Comparison of ENCODE assay signal across 15 cellular contexts in genomic region chr2:47221039-47221438, GRCh38. TPM values are rescaled to one million over a fixed set of nuclear protein-coding genes. Genes with fewer than 3 reads are reported as not detected.
A peak's percentile ranks its signal among the peaks of the same experiment; 100 is the strongest.
DNase-seq lines count a peak whose midpoint lies in the region; ATAC-seq and TF ChIP-seq lines count a peak whose summit lies in the region.
"Had no signal": no experiment of that assay in that cellular context is flagged by ENCODE, and none has a peak within 500 bp of the region (broad histone marks: within the 10 kb centered on the region; RNA-seq: fewer than 3 reads in every experiment).

No MANE protein-coding gene starts in this region.

- H3K9me3 Mint-ChIP-seq in endodermal cell: no peaks in the 10 kb centered on the region
- H3K9me3 Mint-ChIP-seq: CD14-positive monocyte had no signal

- DNase-seq in ELR (ENCODE audit: low read depth) (peak; percentile 96), NCI-H226 (peak; percentile 55), endodermal cell (no peak), psoas muscle (no peak), NCI-H446 treated with DMSO at 0.1 percent for 48 hours (lab: John Stamatoyannopoulos, UW) (no peak), HPDE6-E6E7 (ENCODE audit: extremely low spot score) (no peak)
- DNase-seq: activated CD4-positive, CD25-positive, alpha-beta regulatory T cell treated with anti-CD3 and anti-CD28 coated beads, Interleukin-2, amount 50 U/mL, for 72 hours; activated naive CD4-positive, alpha-beta T cell; body of pancreas; left ventricle myocardium inferior; NCI-H2171; T-helper 17 cell had no signal

- H3K4me3 ChIP-seq in endodermal cell (ENCODE audit: low read length) (no peak overlapping the region), psoas muscle (no peak overlapping the region)
- H3K4me3 ChIP-seq: body of pancreas, left ventricle myocardium inferior had no signal

- H3K4me1 Mint-ChIP-seq in endodermal cell: peaks cover 20% of the 10 kb centered on the region
- H3K4me1 Mint-ChIP-seq: T-helper 17 cell had no signal

- H3K4me3 Mint-ChIP-seq in endodermal cell: no peak overlapping the region
- H3K4me3 Mint-ChIP-seq: CD14-positive monocyte, T-helper 17 cell had no signal

- ATAC-seq in psoas muscle (peak in 3 of 4 donors; percentile 36 to 58 (median 50)), HG03521 (IDR thresholded peaks at IDR 0.05; ENCODE audit: unreplicated experiment) (no peak)
- ATAC-seq: body of pancreas, Right ventricle myocardium inferior, T-helper 17 cell had no signal

- H3K27me3 ChIP-seq in endodermal cell (ENCODE audit: control insufficient read depth, insufficient read depth, low read length, poor library complexity, severe bottlenecking) (no peaks in the 10 kb centered on the region), psoas muscle (ENCODE audit: insufficient read depth in 3 of 3, low read length in 2 of 3) (peaks cover 0 to 2% (median 0%) of the 10 kb centered on the region in 3 donors)
- H3K27me3 ChIP-seq: body of pancreas had no signal

- peak overlapping the region; percentile 49 for H3K27ac Mint-ChIP-seq in endodermal cell
- H3K27ac Mint-ChIP-seq: CD14-positive monocyte, T-helper 17 cell had no signal

- H3K9me3 ChIP-seq in endodermal cell (ENCODE audit: control insufficient read depth, low read length) (no peaks in the 10 kb centered on the region), psoas muscle (no peaks in the 10 kb centered on the region)
- H3K9me3 ChIP-seq: body of pancreas, left ventricle myocardium inferior had no signal

- no peak overlapping the region for H3K9ac ChIP-seq in endodermal cell (ENCODE audit: extremely low read depth, low read length, poor library complexity, severe bottlenecking)

- no peaks in the 10 kb centered on the region for H3K27me3 Mint-ChIP-seq in endodermal cell (ENCODE audit: insufficient read depth)

- TF ChIP-seq CTCF in endodermal cell (conservative IDR thresholded peaks at IDR 0.05) (no peak), psoas muscle (IDR thresholded peaks at IDR 0.05) (no peak)

- no peak overlapping the region for H3K27ac ChIP-seq in endodermal cell (ENCODE audit: low read depth, low read length)
- peak overlapping the region; percentile 56 for H3K27ac ChIP-seq in psoas muscle
- H3K27ac ChIP-seq: body of pancreas, left ventricle myocardium inferior had no signal

- no peaks in the 10 kb centered on the region for H3K36me3 Mint-ChIP-seq in endodermal cell (ENCODE audit: low read depth)
- H3K36me3 Mint-ChIP-seq: CD14-positive monocyte had no signal

- intact Hi-C loops in psoas muscle (cut with DNase I): no loop called here

- H3K4me1 ChIP-seq in endodermal cell (ENCODE audit: control insufficient read depth, insufficient read depth, low read length) (peaks cover 10% of the 10 kb centered on the region), psoas muscle (peaks cover 35% of the 10 kb centered on the region)

- 92 to 95% methylated on average over 5 to 6 of the region's 6 CpGs for WGBS in endodermal cell (ENCODE audit: insufficient coverage in 1 of 2, insufficient read length in 1 of 2), 2 experiments
- WGBS in psoas muscle, 3 donors: 50 to 89% (median 74%) methylated on average over 6 of the region's 6 CpGs

- H3K36me3 ChIP-seq in endodermal cell (ENCODE audit: control insufficient read depth, insufficient read depth, low read length): no peaks in the 10 kb centered on the region
- no peaks in the 10 kb centered on the region for H3K36me3 ChIP-seq in psoas muscle (ENCODE audit: insufficient read depth in 1 of 2, low read depth in 1 of 2)
- H3K36me3 ChIP-seq: left ventricle myocardium inferior had no signal

RNA-seq across cellular contexts. Expression of gene CALM2, which starts 44.7 kb away (rescaled TPM):
- total RNA-seq in endodermal cell (100 to 1,000 TPM; 430 TPM), psoas muscle (100 to 1,000 TPM; 125 to 435 (median 151) TPM)
- 679 TPM for polyA plus RNA-seq in endodermal cell (2013, experiment 1 of 2)
- polyA plus RNA-seq in endodermal cell (2013, experiment 2 of 2): 697 TPM
- 100 to 1,000 TPM; 135 to 524 (median 139) TPM for polyA plus RNA-seq in psoas muscle

Comparison
In these comparisons a context has a peak if more than half of its experiments do, and no peak if none do; other contexts are left out.
1. DNase-seq: peak in ELR (single experiment) and NCI-H226 (single experiment); none in endodermal cell (single experiment), psoas muscle (0 of 2), NCI-H446 treated with DMSO at 0.1 percent for 48 hours (single experiment) and HPDE6-E6E7 (single experiment).